ENCODE assay signal across 25 cellular contexts in the genomic region with DNA sequence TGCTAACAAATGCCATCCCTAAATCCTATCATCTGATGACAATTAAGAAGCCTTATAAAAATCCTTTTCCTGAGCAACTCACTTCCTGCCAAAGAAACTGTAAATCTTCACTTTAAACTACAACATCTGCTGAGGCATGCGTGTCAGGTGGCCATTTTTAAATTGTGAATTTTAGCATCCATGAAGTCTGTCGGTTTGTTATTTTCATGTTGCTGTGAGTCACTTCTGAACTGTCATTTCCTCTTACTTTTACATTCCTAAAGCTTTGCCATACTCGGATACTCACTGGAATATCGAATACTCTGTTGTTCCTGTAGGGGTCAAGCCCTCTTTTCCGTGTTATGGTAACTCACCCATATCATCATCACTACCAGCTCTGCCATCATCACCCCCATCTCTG. TPM values are rescaled to one million over a fixed set of nuclear protein-coding genes. Genes with fewer than 3 reads are reported as not detected.
DNase-seq lines count a peak whose midpoint lies in the region; ATAC-seq, FAIRE-seq and TF ChIP-seq lines count a peak whose summit lies in the region.
"Had no signal": no experiment of that assay in that cellular context is flagged by ENCODE, and none has a peak within 500 bp of the region (broad histone marks: within the 10 kb centered on the region; RNA-seq: fewer than 3 reads in every experiment).

No MANE protein-coding gene starts in this region.

- ATAC-seq in HG03439 (IDR thresholded peaks at IDR 0.05; ENCODE audit: unreplicated experiment) (no peak), GM19035 (IDR thresholded peaks at IDR 0.05; ENCODE audit: unreplicated experiment) (no peak)

- no peak for TF ChIP-seq POLR2A in spleen (IDR thresholded peaks at IDR 0.05)

- TF ChIP-seq CTCF in HFF-Myc (IDR thresholded peaks at IDR 0.05; ENCODE audit: low read depth, low read length, missing control alignments) (no peak), astrocyte (IDR thresholded peaks at IDR 0.05; ENCODE audit: insufficient read depth, low read depth, low read length) (no peak), spleen (IDR thresholded peaks at IDR 0.05 in 8 of 11, conservative IDR thresholded peaks at IDR 0.05 in 3 of 11) (no peak)

- peak overlapping the region in 1 of 2 experiments; percentile 4 for H3K4ac ChIP-seq in mesenchymal stem cell (ENCODE audit: low read depth in 1 of 2, low read length in 2 of 2)

- no peaks in the 10 kb centered on the region for H3K27me3 Mint-ChIP-seq in astrocyte (ENCODE audit: low read depth, unreplicated experiment)
- H3K27me3 Mint-ChIP-seq: stimulated activated naive CD8-positive, alpha-beta T cell treated with anti-CD3 and anti-CD28 coated beads, Interleukin-15, Interleukin-2, amounts not matched to agents 100 ng/mL and 50 ng/mL, for 24 hours; type B pancreatic cell had no signal

- no peaks in the 10 kb centered on the region for H4K20me1 ChIP-seq in astrocyte (ENCODE audit: insufficient read depth, low read length)

- 14% methylated on average over 4 of the region's 5 CpGs for WGBS in mesenchymal stem cell
- WGBS in spleen, 5 donors, result 66 to 95% (median 76%) methylated on average over 5 of the region's 5 CpGs

- no peaks in the 10 kb centered on the region for H3K9me3 Mint-ChIP-seq in astrocyte (ENCODE audit: unreplicated experiment)
- H3K9me3 Mint-ChIP-seq: activated naive CD4-positive, alpha-beta T cell treated with anti-CD3 and anti-CD28 coated beads, Interleukin-2, amount 50 U/mL, for 24 hours; brain; immature natural killer cell had no signal

- no peak overlapping the region for H4K91ac ChIP-seq in mesenchymal stem cell (ENCODE audit: low read length)

- H3K9ac ChIP-seq in astrocyte (ENCODE audit: low read length) (no peak overlapping the region), mesenchymal stem cell (ENCODE audit: low read length) (no peak overlapping the region)

- H3K4me1 ChIP-seq in astrocyte (ENCODE audit: insufficient read depth, low read length) (no peaks in the 10 kb centered on the region), mesenchymal stem cell (ENCODE audit: control insufficient read depth, insufficient read depth, low read depth, low read length) (no peaks in the 10 kb centered on the region), spleen (peaks cover 0 to 13% (median 0%) of the 10 kb centered on the region in 6 donors)
- H3K4me1 ChIP-seq: right lobe of liver had no signal

- no peak overlapping the region for H2AK5ac ChIP-seq in mesenchymal stem cell (ENCODE audit: low read length, severe bottlenecking)

- intact Hi-C loops in spleen (cut with DNase I; ENCODE audit: low total_unique reads), result no loop called here

- no peak overlapping the region for H4K8ac ChIP-seq in mesenchymal stem cell (ENCODE audit: low read length)

- H2BK120ac ChIP-seq in mesenchymal stem cell (ENCODE audit: low read depth, low read length), result no peak overlapping the region

- FAIRE-seq in astrocyte (lab: Jason Lieb, UNC), result peak; percentile 39
- FAIRE-seq: GM12892 had no signal

- DNase-seq in AG20443 (ENCODE audit: low spot score) (peak; percentile 37), HFF-Myc (ENCODE audit: extremely low read depth, low read depth) (peak; percentile 91), astrocyte (ENCODE audit: low read depth) (peak; percentile 57), mesenchymal stem cell (peak; percentile 45), epidermal melanocyte (ENCODE audit: insufficient read length, low spot score) (no peak), spleen (no peak)
- DNase-seq: activated CD4-positive, CD25-positive, alpha-beta regulatory T cell; activated T-cell treated with anti-CD3 and anti-CD28 coated beads, Interleukin-2, amount 50 U/mL, for 48 hours; GDM1; head of caudate nucleus; immature natural killer cell; MM.1S; NCI-H187; NCI-H510A treated with DMSO at 0.1 percent for 48 hours; right lobe of liver; SIG-M5 had no signal

- H3K36me3 Mint-ChIP-seq in astrocyte (ENCODE audit: low read depth, unreplicated experiment), result no peaks in the 10 kb centered on the region
- H3K36me3 Mint-ChIP-seq: activated naive CD4-positive, alpha-beta T cell treated with anti-CD3 and anti-CD28 coated beads, Interleukin-2, amount 50 U/mL, for 24 hours; brain; immature natural killer cell; type B pancreatic cell had no signal

- H3K14ac ChIP-seq in mesenchymal stem cell (ENCODE audit: low read length in 2 of 2), result peak overlapping the region in 1 of 2 experiments; percentile 55

- peak overlapping the region; percentile 12 for H3K4me2 ChIP-seq in astrocyte (ENCODE audit: low read length)
- no peak overlapping the region for H3K4me2 ChIP-seq in mesenchymal stem cell (ENCODE audit: low read length, poor library complexity, severe bottlenecking)

- H3K27ac ChIP-seq in astrocyte (ENCODE audit: low read depth, low read length) (no peak overlapping the region), mesenchymal stem cell (ENCODE audit: low read length, poor library complexity, severe bottlenecking) (no peak overlapping the region), spleen (no peak overlapping the region)
- H3K27ac ChIP-seq: right lobe of liver had no signal

- no peaks in the 10 kb centered on the region for H3K4me1 Mint-ChIP-seq in astrocyte (ENCODE audit: low read depth, unreplicated experiment)
- H3K4me1 Mint-ChIP-seq: activated naive CD4-positive, alpha-beta T cell treated with anti-CD3 and anti-CD28 coated beads, Interleukin-2, amount 50 U/mL, for 24 hours; brain; immature natural killer cell had no signal

- no peaks in the 10 kb centered on the region for H3K27me3 ChIP-seq in astrocyte (ENCODE audit: insufficient read depth, low read length)
- no peaks in the 10 kb centered on the region for H3K27me3 ChIP-seq in mesenchymal stem cell (ENCODE audit: control insufficient read depth in 1 of 2, insufficient read depth in 1 of 2, low read length in 2 of 2)
- H3K27me3 ChIP-seq in spleen (replicated peaks in 1 of 7), result no peaks in the 10 kb centered on the region
- H3K27me3 ChIP-seq: right lobe of liver had no signal

- H3K4me3 Mint-ChIP-seq in astrocyte (ENCODE audit: unreplicated experiment), result no peak overlapping the region
- H3K4me3 Mint-ChIP-seq: activated naive CD4-positive, alpha-beta T cell treated with anti-CD3 and anti-CD28 coated beads, Interleukin-2, amount 50 U/mL, for 24 hours; brain; dendritic cell treated with granulocyte-macrophage colony-stimulating factor and Interleukin-4, amounts not matched to agents 40 ng/mL and 50 ng/mL, for 4 days; immature natural killer cell; stimulated activated naive CD8-positive, alpha-beta T cell treated with anti-CD3 and anti-CD28 coated beads, Interleukin-15, Interleukin-2, amounts not matched to agents 100 ng/mL and 50 ng/mL, for 24 hours; type B pancreatic cell had no signal

- H3K79me2 ChIP-seq in astrocyte (ENCODE audit: insufficient read depth, low read length), result no peaks in the 10 kb centered on the region

- peak overlapping the region in 1 of 2 experiments; percentile 66 for H3K18ac ChIP-seq in mesenchymal stem cell (ENCODE audit: low read depth in 1 of 2, low read length in 2 of 2)

- peak overlapping the region in 1 of 2 experiments; percentile 10 for H2BK12ac ChIP-seq in mesenchymal stem cell (ENCODE audit: low read length in 2 of 2)

- no peak overlapping the region for H3K23ac ChIP-seq in mesenchymal stem cell (ENCODE audit: low read length in 2 of 2)

- H3K9me3 ChIP-seq in astrocyte (ENCODE audit: insufficient read depth, low read depth, low read length) (no peaks in the 10 kb centered on the region), mesenchymal stem cell (ENCODE audit: control insufficient read depth, low read length) (no peaks in the 10 kb centered on the region), spleen (no peaks in the 10 kb centered on the region)
- H3K9me3 ChIP-seq: right lobe of liver had no signal

- H2AFZ ChIP-seq in astrocyte (ENCODE audit: low read depth, low read length), result no peak overlapping the region
- no peak overlapping the region for H2AFZ ChIP-seq in mesenchymal stem cell (ENCODE audit: low read depth, low read length)

- no peak overlapping the region for H2BK15ac ChIP-seq in mesenchymal stem cell (ENCODE audit: low read depth, poor library complexity, severe bottlenecking)

- H2BK5ac ChIP-seq in mesenchymal stem cell (ENCODE audit: low read depth, low read length, poor library complexity, severe bottlenecking), result no peak overlapping the region

- H3K4me3 ChIP-seq in HFF-Myc (replicated peaks; ENCODE audit: low read depth, low read length) (no peak overlapping the region), astrocyte (ENCODE audit: insufficient read depth, low read depth, low read length) (no peak overlapping the region), mesenchymal stem cell (ENCODE audit: insufficient read depth in 1 of 2, low read depth in 1 of 2, low read length in 2 of 2) (no peak overlapping the region), spleen (no peak overlapping the region)
- H3K4me3 ChIP-seq: right lobe of liver had no signal

- H3K36me3 ChIP-seq in astrocyte (ENCODE audit: insufficient read depth, low read length) (no peaks in the 10 kb centered on the region), mesenchymal stem cell (ENCODE audit: control insufficient read depth in 1 of 2, insufficient read depth in 2 of 2, low read depth in 1 of 2, low read length in 2 of 2) (no peaks in the 10 kb centered on the region), spleen (no peaks in the 10 kb centered on the region)
- H3K36me3 ChIP-seq: right lobe of liver had no signal

- H3K79me1 ChIP-seq in mesenchymal stem cell (replicated peaks; ENCODE audit: low read length, poor library complexity, severe bottlenecking), result no peaks in the 10 kb centered on the region

- H3K27ac Mint-ChIP-seq in astrocyte (ENCODE audit: unreplicated experiment), result no peak overlapping the region
- H3K27ac Mint-ChIP-seq: activated naive CD4-positive, alpha-beta T cell treated with anti-CD3 and anti-CD28 coated beads, Interleukin-2, amount 50 U/mL, for 24 hours; brain; dendritic cell treated with granulocyte-macrophage colony-stimulating factor and Interleukin-4, amounts not matched to agents 40 ng/mL and 50 ng/mL, for 4 days; immature natural killer cell; stimulated activated naive CD8-positive, alpha-beta T cell treated with anti-CD3 and anti-CD28 coated beads, Interleukin-15, Interleukin-2, amounts not matched to agents 100 ng/mL and 50 ng/mL, for 24 hours; type B pancreatic cell had no signal

RNA-seq across cellular contexts. Expression of a gene that starts 34.3 kb away (rescaled TPM):
- 0.18 and 0.31 TPM in 2 replicates for total RNA-seq in astrocyte
- 11.6 TPM for polyA plus RNA-seq in mesenchymal stem cell (2013, experiment 1 of 2)
- polyA plus RNA-seq in mesenchymal stem cell (2013, experiment 2 of 2), result 12.8 TPM
- 10 to 100 TPM; 20.3 to 30.9 (median 23.0) TPM for total RNA-seq in spleen
- polyA plus RNA-seq in spleen, result 1 to 10 TPM; 1.0 to 3.1 (median 2.0) TPM
- total RNA-seq: T-helper 2 cell treated with Interferon-gamma antibody and Interleukin-4, amounts not matched to agents 100 ng/mL and 5 ng/mL, for 36 hours had no signal
- polyA plus RNA-seq: immature natural killer cell had no signal

Comparison
In these comparisons a context has a peak if more than half of its experiments do, and no peak if none do; other contexts are left out.
1. DNase-seq: peak in AG20443 (single experiment), HFF-Myc (single experiment), astrocyte (single experiment) and mesenchymal stem cell (single experiment); none in epidermal melanocyte (single experiment) and spleen (single experiment).
2. RNA of a gene that starts 34.3 kb away (total RNA-seq): 20.3 to 30.9 TPM in spleen; 0.18 to 0.31 TPM in astrocyte; every median in the first group is over 10 times any median in the second.